In the genomic region with DNA sequence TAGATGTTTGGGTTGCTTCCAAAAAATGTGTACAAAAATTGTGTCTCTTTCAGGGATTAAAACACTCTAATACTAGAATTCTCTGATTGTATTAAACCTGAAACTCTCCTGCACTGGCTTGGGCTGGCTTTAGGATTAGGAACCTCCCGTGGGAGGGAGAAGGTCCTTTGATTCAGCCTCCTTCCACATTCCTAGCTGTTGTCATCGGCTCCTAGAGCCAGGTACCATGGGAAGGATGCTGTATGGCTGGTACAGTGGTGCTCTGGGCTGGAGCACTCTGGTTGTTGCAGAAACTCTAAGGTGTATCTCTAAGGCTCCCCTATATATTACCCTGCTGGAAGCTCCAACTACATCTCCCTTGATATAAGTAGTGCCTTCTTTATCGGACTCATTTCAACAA, we compare ENCODE assay signal across 35 cellular contexts.
"Had no signal": no experiment of that assay in that cellular context is flagged by ENCODE, and none has a peak within 500 bp of the region (broad histone marks: within the 10 kb centered on the region; RNA-seq: fewer than 3 reads in every experiment).

No MANE protein-coding gene starts in this region.

- H3K36me3 Mint-ChIP-seq: activated naive CD4-positive, alpha-beta T cell treated with anti-CD3 and anti-CD28 coated beads, Interleukin-2, amount 50 U/mL, for 24 hours; activated naive CD8-positive, alpha-beta T cell treated with anti-CD3 and anti-CD28 coated beads, Interleukin-2, amount 10 ng/mL, durations not matched to agents 7 days and 5 days had no signal

- H3K4me1 ChIP-seq: ascending aorta, Peyer's patch had no signal

- H3K4me3 Mint-ChIP-seq: activated CD8-positive, alpha-beta T cell treated with anti-CD3 and anti-CD28 coated beads for 36 hours; activated naive CD4-positive, alpha-beta T cell treated with anti-CD3 and anti-CD28 coated beads, Interleukin-2, amount 50 U/mL, for 24 hours; activated naive CD8-positive, alpha-beta T cell treated with anti-CD3 and anti-CD28 coated beads, Interleukin-2, amount 10 ng/mL, durations not matched to agents 7 days and 5 days; activated T-cell treated with anti-CD3 and anti-CD28 coated beads, Interleukin-2, amount 50 U/mL, for 72 hours; activated T-helper 17 cell treated with anti-CD3 and anti-CD28 coated beads, Interleukin-2, amount 50 U/mL, for 72 hours had no signal

- DNase-seq: activated CD4-positive, alpha-beta T cell treated with anti-CD3 and anti-CD28 coated beads for 1 hour; activated CD4-positive, alpha-beta T cell treated with anti-CD3 and anti-CD28 coated beads for 48 hours; activated CD4-positive, CD25-positive, alpha-beta regulatory T cell; activated CD8-positive, alpha-beta T cell treated with anti-CD3 and anti-CD28 coated beads for 36 hours; activated gamma-delta T cell; activated naive CD4-positive, alpha-beta T cell treated with Interleukin-2 at 50 U/mL for 16 hours; activated naive CD8-positive, alpha-beta T cell treated with anti-CD3 and anti-CD28 coated beads, Interleukin-2, amount 10 ng/mL, durations not matched to agents 7 days and 5 days; activated T-cell treated with anti-CD3 and anti-CD28 coated beads, Interleukin-2, amount 50 U/mL, for 1 hour; activated T-cell treated with anti-CD3 and anti-CD28 coated beads, Interleukin-2, amount 50 U/mL, for 72 hours; amygdala; NCI-H1092 treated with DMSO at 0.1 percent for 48 hours; NCI-H1417; NCI-H146; NCI-H187; NCI-H2029 treated with DMSO at 0.1 percent for 48 hours; NCI-H2107; NCI-H2171; NCI-H510A; NCI-H526; NCI-H748 treated with DMSO at 0.1 percent for 48 hours; NK-92 treated with Interleukin-12 subunit alpha and Interleukin-12 subunit beta, amount 100 ng/mL, for 24 hours; PC-3; Peyer's patch; RPMI8226; SIG-M5; SW 1271; T-helper 1 cell; T-helper 2 cell; T-helper 9 cell; WERI-Rb-1 had no signal

- H3K27ac Mint-ChIP-seq: activated CD8-positive, alpha-beta T cell treated with anti-CD3 and anti-CD28 coated beads for 36 hours; activated naive CD4-positive, alpha-beta T cell treated with anti-CD3 and anti-CD28 coated beads, Interleukin-2, amount 50 U/mL, for 24 hours; activated naive CD8-positive, alpha-beta T cell treated with anti-CD3 and anti-CD28 coated beads, Interleukin-2, amount 10 ng/mL, durations not matched to agents 7 days and 5 days; activated T-cell treated with anti-CD3 and anti-CD28 coated beads, Interleukin-2, amount 50 U/mL, for 72 hours; activated T-helper 17 cell treated with anti-CD3 and anti-CD28 coated beads, Interleukin-2, amount 50 U/mL, for 72 hours had no signal

- H3K9me3 Mint-ChIP-seq: activated CD8-positive, alpha-beta T cell treated with anti-CD3 and anti-CD28 coated beads for 36 hours; activated naive CD4-positive, alpha-beta T cell treated with anti-CD3 and anti-CD28 coated beads, Interleukin-2, amount 50 U/mL, for 24 hours; activated T-cell treated with anti-CD3 and anti-CD28 coated beads, Interleukin-2, amount 50 U/mL, for 72 hours had no signal

- H3K27ac ChIP-seq: ascending aorta, Peyer's patch, WERI-Rb-1 had no signal

- H3K4me1 Mint-ChIP-seq: activated naive CD4-positive, alpha-beta T cell treated with anti-CD3 and anti-CD28 coated beads, Interleukin-2, amount 50 U/mL, for 24 hours; activated naive CD8-positive, alpha-beta T cell treated with anti-CD3 and anti-CD28 coated beads, Interleukin-2, amount 10 ng/mL, durations not matched to agents 7 days and 5 days; activated T-helper 17 cell treated with anti-CD3 and anti-CD28 coated beads, Interleukin-2, amount 50 U/mL, for 72 hours had no signal

- H3K4me3 ChIP-seq: ascending aorta, K562, Peyer's patch had no signal

- H3K36me3 ChIP-seq: ascending aorta, Peyer's patch, WERI-Rb-1 had no signal

- H3K9me3 ChIP-seq: ascending aorta, Peyer's patch had no signal

- ATAC-seq: activated CD8-positive, alpha-beta T cell treated with anti-CD3 and anti-CD28 coated beads for 36 hours; activated T-cell treated with anti-CD3 and anti-CD28 coated beads, Interleukin-2, amount 50 U/mL, for 72 hours; activated T-helper 17 cell treated with anti-CD3 and anti-CD28 coated beads, Interleukin-2, amount 50 U/mL, for 72 hours; K562; PC-3; Right ventricle myocardium inferior had no signal

- H3K27me3 ChIP-seq: ascending aorta, Peyer's patch had no signal
